In genomic region chr12:118042091-118042490, GRCh38 we compare ENCODE assay signal across 20 cellular contexts.
"Had no signal": no experiment of that assay in that cellular context is flagged by ENCODE, and none has a peak within 500 bp of the region (broad histone marks: within the 10 kb centered on the region; RNA-seq: fewer than 3 reads in every experiment).

No MANE protein-coding gene starts in this region.

- ATAC-seq: body of pancreas, left colon, WTC11 had no signal

- H3K27me3 Mint-ChIP-seq: memory B cell; natural killer cell treated with Interleukin-12 subunit alpha and Interleukin-12 subunit beta and Interleukin-15 and Interleukin-18, amount 100 ng/mL, for 72 hours had no signal

- H3K36me3 ChIP-seq: ovary had no signal

- DNase-seq: activated CD8-positive, alpha-beta memory T cell treated with anti-CD3 and anti-CD28 coated beads for 24 hours; activated CD8-positive, alpha-beta memory T cell treated with anti-CD3 and anti-CD28 coated beads, Interleukin-2, amount 50 U/mL, for 4 hours; anterior cingulate cortex; body of pancreas; erythroblast; foreskin fibroblast; left colon; ovary; psoas muscle; spleen; stimulated activated CD4-positive, alpha-beta T cell treated with anti-CD3 and anti-CD28 coated beads, Interleukin-4, amount 100 ng/mL, for 1 hour; stomach; T-helper 9 cell had no signal

- H3K4me1 Mint-ChIP-seq: memory B cell, WTC11 had no signal

- H3K9me3 Mint-ChIP-seq: memory B cell; natural killer cell treated with Interleukin-12 subunit alpha and Interleukin-12 subunit beta and Interleukin-15 and Interleukin-18, amount 100 ng/mL, for 72 hours; WTC11 had no signal

- H3K4me1 ChIP-seq: body of pancreas, psoas muscle, right atrium auricular region, spleen, stomach, suprapubic skin, tibial nerve had no signal

- H3K27ac ChIP-seq: body of pancreas, neutrophil, ovary, psoas muscle, right atrium auricular region, spleen, stomach, suprapubic skin, tibial nerve had no signal

- H3K4me3 Mint-ChIP-seq: memory B cell; natural killer cell treated with Interleukin-12 subunit alpha and Interleukin-12 subunit beta and Interleukin-15 and Interleukin-18, amount 100 ng/mL, for 72 hours; WTC11 had no signal

- H3K4me3 ChIP-seq: body of pancreas, ovary, psoas muscle, right atrium auricular region, spleen, stomach, suprapubic skin, tibial nerve had no signal

- H3K27me3 ChIP-seq: body of pancreas, neutrophil, ovary, right atrium auricular region, spleen, stomach, suprapubic skin, tibial nerve had no signal

- H3K9me3 ChIP-seq: body of pancreas, neutrophil, ovary, psoas muscle, right atrium auricular region, spleen, stomach, suprapubic skin, tibial nerve had no signal

- H3K27ac Mint-ChIP-seq: memory B cell; natural killer cell treated with Interleukin-12 subunit alpha and Interleukin-12 subunit beta and Interleukin-15 and Interleukin-18, amount 100 ng/mL, for 72 hours; WTC11 had no signal
